In the genomic region with DNA sequence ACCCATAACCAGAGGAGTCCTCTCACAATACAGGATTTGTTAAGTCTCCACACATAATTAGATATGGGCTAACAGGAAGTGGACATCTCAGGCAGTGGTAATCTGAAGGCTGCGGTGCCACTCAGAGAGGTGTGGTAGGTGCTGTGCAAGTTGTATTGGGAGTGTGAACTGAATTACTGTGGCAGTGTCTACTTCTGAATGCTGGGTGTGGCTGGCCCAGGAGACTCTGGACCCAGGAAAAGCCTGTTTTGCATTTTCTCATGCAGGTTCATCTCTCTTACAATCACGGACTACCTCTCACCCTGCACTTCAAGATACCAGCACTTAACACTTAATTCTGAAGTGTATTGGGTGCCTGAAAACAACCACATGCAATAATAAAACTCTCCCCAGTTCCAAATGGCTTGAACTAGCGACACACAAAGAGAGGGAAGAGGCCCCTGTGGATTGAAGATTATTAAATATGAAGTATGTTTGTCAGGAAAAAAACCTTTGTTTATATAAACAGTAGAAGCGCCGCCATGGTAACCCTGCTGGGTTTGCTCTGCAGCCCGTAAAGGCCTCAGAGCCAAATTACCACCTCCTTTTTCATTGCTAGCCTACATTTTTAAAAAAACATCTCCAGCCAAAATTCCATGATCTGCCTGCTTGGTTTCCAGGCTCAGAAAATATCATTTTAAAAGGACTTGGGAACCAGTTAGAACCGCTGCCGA, we compare ENCODE assay signal across 8 cellular contexts.
DNase-seq lines count a peak whose midpoint lies in the region; ATAC-seq, FAIRE-seq and TF ChIP-seq lines count a peak whose summit lies in the region.

No MANE protein-coding gene starts in this region.

- no peak overlapping the region for H3K4me2 ChIP-seq in IMR-90 (ENCODE audit: low read depth, low read length)

- H3K79me1 ChIP-seq in IMR-90 (ENCODE audit: low read depth in 1 of 2, low read length in 2 of 2) = peaks cover 0 to 17% of the 10 kb centered on the region in 2 experiments; a peak in 2 of 4 replicates

- 0 out of 2 replicates have a peak, but pooled peaks cover 2% of the 10 kb centered on the region for H3K9me3 ChIP-seq in IMR-90 (ENCODE audit: control insufficient read depth, insufficient read depth, low read length)

- in situ Hi-C loops in IMR-90 (cut with MboI; ENCODE audit: low sequenced_read_pairs) = loop anchor here (5.0 kb wide), 2 partner anchors 297 to 362 kb away; partner anchors contain the start of gene ANTXR1

- peaks cover 10% of the 10 kb centered on the region for H3K4me1 Mint-ChIP-seq in activated T-helper 1 cell treated with anti-CD3 and anti-CD28 coated beads, Interleukin-12 subunit alpha, Interleukin-12 subunit beta, Interleukin-2, Interleukin-4 antibody, amounts not matched to agents 30 ng/mL and 10 ng/mL and 1 ng/mL, durations not matched to agents 14 hours and 24 hours and 36 hours (ENCODE audit: low read depth)

- intact Hi-C loops in IMR-90 (cut with micrococcal nuclease) = loop anchor here (5.0 kb wide), 4 partner anchors 67 to 227 kb away; no protein-coding TSS in a partner anchor
- intact Hi-C loops in activated T-helper 1 cell treated with anti-CD3 and anti-CD28 coated beads, Interleukin-12 subunit alpha, Interleukin-12 subunit beta, Interleukin-2, Interleukin-4 antibody, amounts not matched to agents 30 ng/mL and 10 ng/mL and 1 ng/mL, durations not matched to agents 14 hours and 24 hours and 36 hours (cut with micrococcal nuclease) = no loop called here

- dilution Hi-C loops in IMR-90 (cut with HindIII; ENCODE audit: low sequenced_read_pairs, unreplicated experiment) = loop anchor here (25.0 kb wide), 1 partner anchor 297 kb away; the partner anchor contains the start of gene ANTXR1

- peak overlapping the region; percentile 81 for H3K23ac ChIP-seq in IMR-90 (ENCODE audit: low read depth, low read length)

- H3K56ac ChIP-seq in IMR-90 (ENCODE audit: extremely low read depth, insufficient read depth, low read length) = no peak overlapping the region

- TF ChIP-seq RAD21 in IMR-90 (IDR thresholded peaks at IDR 0.05; ENCODE audit: low read length) = no peak

- peak overlapping the region; percentile 60 for H3K18ac ChIP-seq in IMR-90 (ENCODE audit: low read depth, low read length)

- no peak overlapping the region for H3K4me3 ChIP-seq in IMR-90 (ENCODE audit: insufficient read depth, low read depth, low read length)

- no peak for TF ChIP-seq POLR2A in IMR-90 (IDR thresholded peaks at IDR 0.05; ENCODE audit: low read depth, low read length)

- peak overlapping the region; percentile 73 for H2AFZ ChIP-seq in IMR-90 (replicated peaks; ENCODE audit: low read length, poor library complexity)

- CTCF ChIA-PET in IMR-90 (lab: Yijun Ruan, JAX) = interaction anchor here (0.6 kb wide), 1 partner anchor 316 kb away, joined by 3 read pairs; no protein-coding TSS in a partner anchor

- peak overlapping the region; percentile 82 for H3K4ac ChIP-seq in IMR-90 (ENCODE audit: low read depth, low read length)

- H3K14ac ChIP-seq in IMR-90 (replicated peaks; ENCODE audit: low read depth, low read length) = peak overlapping the region; percentile 75

- peaks cover 2% of the 10 kb centered on the region; the same call in 1 of the 2 replicates for H3K36me3 ChIP-seq in IMR-90 (ENCODE audit: control insufficient read depth, insufficient read depth, low read length)

- BruUV-seq in IMR-90 (replicated peaks; lab: Mats Ljungman, UMichigan) = no TSS peak

- TF ChIP-seq CTCF in IMR-90 (conservative IDR thresholded peaks at IDR 0.05; ENCODE audit: low read depth, low read length) = no peak
- no peak for TF ChIP-seq CTCF in D721Med (IDR thresholded peaks at IDR 0.05; ENCODE audit: insufficient read depth, missing control alignments)

- H4K91ac ChIP-seq in IMR-90 (ENCODE audit: insufficient read depth, low read depth, low read length) = peak overlapping the region; percentile 77

- H3K9me3 Mint-ChIP-seq in activated T-helper 1 cell treated with anti-CD3 and anti-CD28 coated beads, Interleukin-12 subunit alpha, Interleukin-12 subunit beta, Interleukin-2, Interleukin-4 antibody, amounts not matched to agents 30 ng/mL and 10 ng/mL and 1 ng/mL, durations not matched to agents 14 hours and 24 hours and 36 hours = peaks cover 4% of the 10 kb centered on the region

- H2BK120ac ChIP-seq in IMR-90 (ENCODE audit: low read depth, low read length) = peak overlapping the region; percentile 63

- H3K27me3 ChIP-seq in IMR-90 (ENCODE audit: control insufficient read depth, insufficient read depth, low read length) = no peaks in the 10 kb centered on the region

- H3K27ac Mint-ChIP-seq in activated T-helper 1 cell treated with anti-CD3 and anti-CD28 coated beads, Interleukin-12 subunit alpha, Interleukin-12 subunit beta, Interleukin-2, Interleukin-4 antibody, amounts not matched to agents 30 ng/mL and 10 ng/mL and 1 ng/mL, durations not matched to agents 14 hours and 24 hours and 36 hours = peak overlapping the region; percentile 29

- peaks cover 28% of the 10 kb centered on the region for H3K27me3 Mint-ChIP-seq in activated T-helper 1 cell treated with anti-CD3 and anti-CD28 coated beads, Interleukin-12 subunit alpha, Interleukin-12 subunit beta, Interleukin-2, Interleukin-4 antibody, amounts not matched to agents 30 ng/mL and 10 ng/mL and 1 ng/mL, durations not matched to agents 14 hours and 24 hours and 36 hours (ENCODE audit: insufficient read depth)

- peaks cover 31% of the 10 kb centered on the region for H3K4me1 ChIP-seq in IMR-90 (ENCODE audit: control insufficient read depth, insufficient read depth, low read length)

- H2BK15ac ChIP-seq in IMR-90 (ENCODE audit: low read depth, low read length) = peak overlapping the region; percentile 82; the same call in 2 of the 3 replicates

- WGBS in IMR-90 (ENCODE audit: extremely low coverage in 2 of 2, insufficient read length in 1 of 2), 2 experiments = 7% methylated on average over 3 of the region's 8 CpGs; no CpG with 5 or more reads in 1 of the 2 experiments

- H2AK9ac ChIP-seq in IMR-90 (replicated peaks; ENCODE audit: low read depth, low read length, poor library complexity) = no peak overlapping the region

- DNase-seq in IMR-90 (peak; percentile 64), hepatic stellate cell (ENCODE audit: low spot score) (peak; percentile 78), stromal cell of bone marrow (ENCODE audit: low read depth) (peak; percentile 58), D721Med (ENCODE audit: insufficient read length, low spot score) (no peak), DMS 273 (lab: John Stamatoyannopoulos, UW; ENCODE audit: unreplicated experiment) (no peak)
- no peak for DNase-seq in activated T-helper 1 cell treated with anti-CD3 and anti-CD28 coated beads, Interleukin-12 subunit alpha, Interleukin-12 subunit beta, Interleukin-2, Interleukin-4 antibody, amounts not matched to agents 30 ng/mL and 10 ng/mL and 1 ng/mL, durations not matched to agents 14 hours and 24 hours and 36 hours (ENCODE audit: low spot score)
- no peak for DNase-seq in activated T-cell treated with anti-CD3 and anti-CD28 coated beads, Interleukin-2, amount 50 U/mL, for 48 hours

- peaks cover 19% of the 10 kb centered on the region for H3K9me1 ChIP-seq in IMR-90 (ENCODE audit: insufficient read depth, low read length)

- H3K36me3 Mint-ChIP-seq in activated T-helper 1 cell treated with anti-CD3 and anti-CD28 coated beads, Interleukin-12 subunit alpha, Interleukin-12 subunit beta, Interleukin-2, Interleukin-4 antibody, amounts not matched to agents 30 ng/mL and 10 ng/mL and 1 ng/mL, durations not matched to agents 14 hours and 24 hours and 36 hours (ENCODE audit: low read depth) = peaks cover 3% of the 10 kb centered on the region

- no peaks in the 10 kb centered on the region for H4K20me1 ChIP-seq in IMR-90 (ENCODE audit: insufficient read depth, low read length)

- POLR2A ChIA-PET in IMR-90 (lab: Charles Lee; ENCODE audit: unreplicated experiment) = interaction anchor here (1.2 kb wide), 1 partner anchor 132 kb away, joined by 3 read pairs; no protein-coding TSS in a partner anchor

- H2BK5ac ChIP-seq in IMR-90 (ENCODE audit: low read depth, low read length, poor library complexity, severe bottlenecking) = peak overlapping the region; percentile 47

- no peak overlapping the region for H3K4me3 Mint-ChIP-seq in activated T-helper 1 cell treated with anti-CD3 and anti-CD28 coated beads, Interleukin-12 subunit alpha, Interleukin-12 subunit beta, Interleukin-2, Interleukin-4 antibody, amounts not matched to agents 30 ng/mL and 10 ng/mL and 1 ng/mL, durations not matched to agents 14 hours and 24 hours and 36 hours

- H2AK5ac ChIP-seq in IMR-90 (ENCODE audit: low read depth, low read length) = peak overlapping the region; percentile 92

- peak overlapping the region; percentile 51 for H4K5ac ChIP-seq in IMR-90 (ENCODE audit: low read depth, low read length)

- FAIRE-seq in D721Med (lab: Jason Lieb, UNC) = no peak

- H3K9ac ChIP-seq in IMR-90 (ENCODE audit: low read depth, low read length) = peak overlapping the region; percentile 21

- H2BK20ac ChIP-seq in IMR-90 (ENCODE audit: low read depth, low read length) = peak overlapping the region; percentile 73

- peak overlapping the region; percentile 81 to 93 for H4K8ac ChIP-seq in IMR-90 (ENCODE audit: low read depth in 2 of 2, low read length in 2 of 2)

- ATAC-seq in IMR-90 (ENCODE audit: low read depth) = peak; percentile 3; the same call in 1 of the 2 replicates
- no peak for ATAC-seq in GM18873 (IDR thresholded peaks at IDR 0.05; ENCODE audit: low FRiP score, unreplicated experiment)

- peak overlapping the region; percentile 63; the same call in 1 of the 2 replicates for H3K27ac ChIP-seq in IMR-90 (ENCODE audit: insufficient read depth, low read length)

TF ChIP-seq in IMR-90, 13 proteins besides CTCF, POLR2A, EP300 and RAD21:
- TF ChIP-seq CEBPB (IDR thresholded peaks at IDR 0.05; ENCODE audit: low read depth, low read length) (no peak), FOS (IDR thresholded peaks at IDR 0.05; ENCODE audit: low read depth, low read length) (no peak)

Comparison
In these comparisons a context has a peak if more than half of its experiments do, and no peak if none do; other contexts are left out.
1. DNase-seq: peak in IMR-90 (single experiment), hepatic stellate cell (single experiment) and stromal cell of bone marrow (single experiment); none in activated T-helper 1 cell treated with anti-CD3 and anti-CD28 coated beads, Interleukin-12 subunit alpha, Interleukin-12 subunit beta, Interleukin-2, Interleukin-4 antibody, amounts not matched to agents 30 ng/mL and 10 ng/mL and 1 ng/mL, durations not matched to agents 14 hours and 24 hours and 36 hours (single experiment), activated T-cell treated with anti-CD3 and anti-CD28 coated beads, Interleukin-2, amount 50 U/mL, for 48 hours (0 of 2), D721Med (single experiment) and DMS 273 (single experiment).